In the genomic region with DNA sequence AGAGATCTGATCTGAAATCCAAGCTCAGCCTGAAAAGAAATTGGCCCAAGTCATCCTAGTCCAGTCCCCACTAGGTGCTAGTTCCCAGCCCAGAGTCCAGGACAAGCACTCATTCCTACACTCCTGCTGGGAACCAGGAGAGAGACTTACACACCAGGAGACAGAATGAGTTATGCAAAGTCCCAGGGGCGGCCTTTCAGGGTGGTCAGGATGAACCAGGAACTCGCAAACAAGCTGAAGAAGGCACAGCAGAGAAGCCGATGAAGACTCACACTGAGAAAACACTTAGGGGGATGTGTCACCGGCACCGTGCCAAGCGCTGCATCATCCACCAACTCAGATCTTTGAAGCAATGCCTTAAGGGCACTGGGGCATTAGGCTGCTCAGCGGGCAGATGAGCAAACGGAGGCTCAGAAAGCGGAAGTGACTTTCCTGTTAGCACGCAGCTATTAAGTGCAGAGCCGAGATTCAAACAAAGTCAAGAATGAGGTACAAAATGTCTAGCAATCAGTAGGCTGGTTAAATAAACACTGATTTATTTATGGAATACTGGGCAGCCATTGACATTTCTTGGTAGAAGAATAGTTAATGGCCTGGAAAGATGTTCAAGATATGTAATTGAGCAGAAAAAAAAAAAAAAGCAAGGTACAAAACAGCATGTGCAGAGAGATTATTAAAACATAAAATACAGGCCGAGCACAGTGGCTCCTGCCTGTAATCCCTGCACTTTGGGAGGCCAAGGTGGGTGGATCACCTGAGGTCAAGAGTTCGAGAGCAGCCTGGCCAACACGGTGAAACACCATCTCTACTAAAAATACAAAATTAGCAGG, we compare ENCODE assay signal across 8 cellular contexts.
DNase-seq lines count a peak whose midpoint lies in the region; ATAC-seq and TF ChIP-seq lines count a peak whose summit lies in the region.

No MANE protein-coding gene starts in this region.

- intact Hi-C loops in esophagus muscularis mucosa (cut with DNase I), result no loop called here
- intact Hi-C loops in transverse colon (cut with DNase I; ENCODE audit: low total_unique reads), result no loop called here

- no peak overlapping the region for H4K91ac ChIP-seq in trophoblast cell (ENCODE audit: low read depth, low read length)

- no peak overlapping the region for H3K9ac ChIP-seq in trophoblast cell (ENCODE audit: low read length)

- H3K27ac ChIP-seq in esophagus muscularis mucosa (replicated peaks in 1 of 4), result peak overlapping the region; percentile 64 to 82 (median 78)
- H3K27ac ChIP-seq in trophoblast cell (ENCODE audit: low read depth, low read length), result no peak overlapping the region
- H3K27ac ChIP-seq in transverse colon, result peak overlapping the region; percentile 71 to 89 (median 84)

- H2BK12ac ChIP-seq in trophoblast cell (ENCODE audit: low read length), result no peak overlapping the region

- H4K12ac ChIP-seq in trophoblast cell (ENCODE audit: low read depth, low read length), result no peak overlapping the region

- DNase-seq in NCI-H345 treated with DMSO at 0.1 percent for 48 hours (lab: John Stamatoyannopoulos, UW; ENCODE audit: unreplicated experiment), result peak; percentile 82
- peak; percentile 64 to 66 for DNase-seq in activated CD8-positive, alpha-beta memory T cell treated with anti-CD3 and anti-CD28 coated beads for 4 hours (ENCODE audit: low read depth in 2 of 2)
- no peak for DNase-seq in esophagus muscularis mucosa (ENCODE audit: extremely low spot score)
- peak; percentile 68 to 75 for DNase-seq in trophoblast cell
- DNase-seq in transverse colon, result peak; percentile 61
- no peak for DNase-seq in G401 (ENCODE audit: low spot score)

- no peak overlapping the region for H3K18ac ChIP-seq in trophoblast cell (ENCODE audit: low read length)

- H2BK120ac ChIP-seq in trophoblast cell (ENCODE audit: insufficient read depth, low read length, poor library complexity), result no peak overlapping the region

- no peak overlapping the region for H3K14ac ChIP-seq in trophoblast cell (ENCODE audit: low read length)

- H3K4ac ChIP-seq in trophoblast cell (ENCODE audit: low read depth, low read length), result no peak overlapping the region

- H2AK5ac ChIP-seq in trophoblast cell (ENCODE audit: low read length), result no peak overlapping the region

- TF ChIP-seq POLR2A in esophagus muscularis mucosa (IDR thresholded peaks at IDR 0.05; ENCODE audit: low read depth), result no peak
- TF ChIP-seq POLR2A in transverse colon (IDR thresholded peaks at IDR 0.05), result no peak

- ATAC-seq in GM18498 (IDR thresholded peaks at IDR 0.05; ENCODE audit: unreplicated experiment) (peak; percentile 89), HG02759 (IDR thresholded peaks at IDR 0.05; ENCODE audit: unreplicated experiment) (peak; percentile 84)

- no peak overlapping the region for H2BK5ac ChIP-seq in trophoblast cell (ENCODE audit: low read depth, low read length, poor library complexity)

- WGBS in esophagus muscularis mucosa, result 44% methylated on average over 14 of the region's 14 CpGs
- no CpG with 5 or more reads among the region's 14 CpGs for WGBS in trophoblast cell (ENCODE audit: extremely low coverage, insufficient coverage, insufficient read length)
- 36% methylated on average over 13 to 14 of the region's 14 CpGs for WGBS in transverse colon (ENCODE audit: low coverage in 1 of 2), 2 donors

- no peak for TF ChIP-seq CTCF in esophagus muscularis mucosa (IDR thresholded peaks at IDR 0.05)
- TF ChIP-seq CTCF in transverse colon (IDR thresholded peaks at IDR 0.05), result no peak

- no peaks in the 10 kb centered on the region for H3K27me3 ChIP-seq in esophagus muscularis mucosa
- no peaks in the 10 kb centered on the region for H3K27me3 ChIP-seq in trophoblast cell (ENCODE audit: insufficient read depth, low read length)
- H3K27me3 ChIP-seq in transverse colon, result no peaks in the 10 kb centered on the region

- in situ Hi-C loops in transverse colon (cut with MboI; ENCODE audit: low pct_ligation_motif_present in 1 of 4, low pct_unique_long_range_greater_than_20kb in 1 of 4, low sequenced_read_pairs in 3 of 4) (loop anchor here in 1 of 4 donors (25.0 kb wide), 1 partner anchor 407 kb away; the partner anchor contains the start of genes GSTZ1 and POMT2), G401 (cut with HindIII; ENCODE audit: low sequenced_read_pairs) (no loop called here)

- H3K79me1 ChIP-seq in trophoblast cell (ENCODE audit: low read length), result no peaks in the 10 kb centered on the region

- H3K36me3 ChIP-seq in esophagus muscularis mucosa (no peaks in the 10 kb centered on the region), trophoblast cell (ENCODE audit: control insufficient read depth in 1 of 2, insufficient read depth in 2 of 2, low read length in 2 of 2) (no peaks in the 10 kb centered on the region), transverse colon (no peaks in the 10 kb centered on the region)

- H3K9me3 ChIP-seq in esophagus muscularis mucosa (no peaks in the 10 kb centered on the region), trophoblast cell (ENCODE audit: insufficient read depth, low read depth, low read length) (peaks cover 3% of the 10 kb centered on the region), transverse colon (no peaks in the 10 kb centered on the region)

- H4K8ac ChIP-seq in trophoblast cell (ENCODE audit: low read depth, low read length), result no peak overlapping the region

- TF ChIP-seq EP300 in esophagus muscularis mucosa (IDR thresholded peaks at IDR 0.05) (no peak), transverse colon (IDR thresholded peaks at IDR 0.05; ENCODE audit: low read depth) (no peak)

- H3K4me2 ChIP-seq in trophoblast cell (ENCODE audit: low read length), result no peak overlapping the region

- no peaks in the 10 kb centered on the region for H3K79me2 ChIP-seq in trophoblast cell (ENCODE audit: control insufficient read depth, insufficient read depth, low read length, poor library complexity)

- H2AFZ ChIP-seq in trophoblast cell (ENCODE audit: insufficient read depth, low read length, poor library complexity), result no peak overlapping the region

- H3K4me1 ChIP-seq in esophagus muscularis mucosa (peaks cover 19 to 62% (median 56%) of the 10 kb centered on the region in 4 donors), trophoblast cell (ENCODE audit: control insufficient read depth in 1 of 2, insufficient read depth in 2 of 2, low read length in 2 of 2) (peaks cover 10% of the 10 kb centered on the region in 2 experiments), transverse colon (peaks cover 19 to 44% (median 22%) of the 10 kb centered on the region in 4 donors)

- H3K4me3 ChIP-seq in esophagus muscularis mucosa (no peak overlapping the region), trophoblast cell (ENCODE audit: low read depth, low read length) (no peak overlapping the region), transverse colon (no peak overlapping the region)

- no peak overlapping the region for H3K23ac ChIP-seq in trophoblast cell (ENCODE audit: low read length)

Comparison
In these comparisons a context has a peak if more than half of its experiments do, and no peak if none do; other contexts are left out.
1. DNase-seq: peak in NCI-H345 treated with DMSO at 0.1 percent for 48 hours (single experiment), activated CD8-positive, alpha-beta memory T cell treated with anti-CD3 and anti-CD28 coated beads for 4 hours (2 of 2), trophoblast cell (2 of 2) and transverse colon (single experiment); none in esophagus muscularis mucosa (single experiment) and G401 (single experiment).